ENCODE assay signal across 23 cellular contexts in the genomic region with DNA sequence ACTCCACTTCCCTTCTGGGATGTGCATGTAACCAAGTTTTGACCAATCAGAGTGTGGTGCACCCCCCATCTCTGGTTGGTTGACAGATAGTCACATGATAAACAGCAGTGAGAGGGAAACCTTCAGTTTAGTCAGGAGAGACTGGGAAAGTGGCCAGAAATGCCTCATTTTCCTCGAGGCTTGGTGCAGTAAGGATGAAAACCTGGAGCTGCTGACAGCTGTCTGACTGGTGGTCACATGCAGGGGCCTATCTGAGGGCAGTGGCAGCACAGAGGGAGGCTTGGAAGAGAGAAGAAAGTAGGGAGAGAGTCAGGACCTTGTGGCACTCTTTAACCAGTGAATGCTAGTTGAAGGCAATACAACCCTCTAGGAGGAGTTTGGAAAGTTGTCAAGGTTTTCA.
DNase-seq lines count a peak whose midpoint lies in the region; ATAC-seq, FAIRE-seq and TF ChIP-seq lines count a peak whose summit lies in the region.
"Had no signal": no experiment of that assay in that cellular context is flagged by ENCODE, and none has a peak within 500 bp of the region (broad histone marks: within the 10 kb centered on the region; RNA-seq: fewer than 3 reads in every experiment).

No MANE protein-coding gene starts in this region.

- no TSS peak for BruUV-seq in IMR-90 (replicated peaks; lab: Mats Ljungman, UMichigan)

- POLR2A ChIA-PET in IMR-90 (lab: Charles Lee; ENCODE audit: unreplicated experiment), result no interaction called here

- H3K4me3 Mint-ChIP-seq in CD14-positive monocyte, result no peak overlapping the region
- H3K4me3 Mint-ChIP-seq: activated naive CD4-positive, alpha-beta T cell treated with anti-CD3 and anti-CD28 coated beads, Interleukin-2, amount 10 ng/mL, durations not matched to agents 7 days and 5 days; B cell; effector memory CD8-positive, alpha-beta T cell had no signal

- H2BK20ac ChIP-seq in IMR-90 (ENCODE audit: low read depth, low read length), result no peak overlapping the region

- H3K4me1 ChIP-seq in IMR-90 (ENCODE audit: control insufficient read depth, insufficient read depth, low read length), result peaks cover 4% of the 10 kb centered on the region; the same call in 1 of the 2 replicates
- no peaks in the 10 kb centered on the region for H3K4me1 ChIP-seq in foreskin keratinocyte
- H3K4me1 ChIP-seq: tibial nerve had no signal

- dilution Hi-C loops in IMR-90 (cut with HindIII; ENCODE audit: low sequenced_read_pairs, unreplicated experiment), result no loop called here

- H3K4me3 ChIP-seq in IMR-90 (ENCODE audit: insufficient read depth, low read depth, low read length) (no peak overlapping the region), astrocyte of the spinal cord (ENCODE audit: low read depth, low read length) (no peak overlapping the region)
- H3K4me3 ChIP-seq: gastroesophageal sphincter, smooth muscle cell, tibial nerve had no signal

- no peak overlapping the region for H3K9ac ChIP-seq in IMR-90 (ENCODE audit: low read depth, low read length)
- H3K9ac ChIP-seq: KMS-11, parathyroid adenoma had no signal

- no peaks in the 10 kb centered on the region for H3K9me1 ChIP-seq in IMR-90 (ENCODE audit: insufficient read depth, low read length)

- H3K27me3 ChIP-seq in IMR-90 (ENCODE audit: control insufficient read depth, insufficient read depth, low read length), result no peaks in the 10 kb centered on the region; the same call in 1 of the 2 replicates
- no peaks in the 10 kb centered on the region for H3K27me3 ChIP-seq in foreskin keratinocyte
- H3K27me3 ChIP-seq: gastroesophageal sphincter, tibial nerve had no signal

- H2BK120ac ChIP-seq in IMR-90 (ENCODE audit: low read depth, low read length), result no peak overlapping the region

- no peak overlapping the region for H3K14ac ChIP-seq in IMR-90 (replicated peaks; ENCODE audit: low read depth, low read length)

- H3K36me3 Mint-ChIP-seq in CD14-positive monocyte, result peaks cover 5 to 6% of the 10 kb centered on the region in 2 donors

- no peaks in the 10 kb centered on the region for H3K36me3 ChIP-seq in IMR-90 (ENCODE audit: control insufficient read depth, insufficient read depth, low read length)
- H3K36me3 ChIP-seq: gastroesophageal sphincter, tibial nerve had no signal

- in situ Hi-C loops in IMR-90 (cut with MboI; ENCODE audit: low sequenced_read_pairs), result no loop called here
- in situ Hi-C loops in astrocyte of the spinal cord (cut with HindIII; ENCODE audit: low sequenced_read_pairs), result no loop called here

- intact Hi-C loops in IMR-90 (cut with micrococcal nuclease), result no loop called here
- intact Hi-C loops in CD14-positive monocyte (cut with micrococcal nuclease), result no loop called here

- TF ChIP-seq POLR2A in IMR-90 (IDR thresholded peaks at IDR 0.05; ENCODE audit: low read depth, low read length), result no peak
- no peak for TF ChIP-seq POLR2A in H54 (IDR thresholded peaks at IDR 0.05; ENCODE audit: low read depth, low read length)

- no peak overlapping the region for H3K4ac ChIP-seq in IMR-90 (ENCODE audit: low read depth, low read length)

- H4K8ac ChIP-seq in IMR-90 (ENCODE audit: low read depth in 2 of 2, low read length in 2 of 2), result no peak overlapping the region

- H3K79me1 ChIP-seq in IMR-90 (ENCODE audit: low read depth in 1 of 2, low read length in 2 of 2), result no peaks in the 10 kb centered on the region

- no peak overlapping the region for H2AFZ ChIP-seq in IMR-90 (replicated peaks; ENCODE audit: low read length, poor library complexity)
- H2AFZ ChIP-seq: parathyroid adenoma had no signal

- FAIRE-seq in H54 (lab: Jason Lieb, UNC) (no peak), RCC 7860 (lab: Jason Lieb, UNC) (no peak)

- no peak overlapping the region for H2AK9ac ChIP-seq in IMR-90 (replicated peaks; ENCODE audit: low read depth, low read length, poor library complexity)

- H2BK5ac ChIP-seq in IMR-90 (ENCODE audit: low read depth, low read length, poor library complexity, severe bottlenecking), result no peak overlapping the region

- no peak overlapping the region for H4K5ac ChIP-seq in IMR-90 (ENCODE audit: low read depth, low read length)

- H4K20me1 ChIP-seq in IMR-90 (ENCODE audit: insufficient read depth, low read length), result no peaks in the 10 kb centered on the region

- H2AK5ac ChIP-seq in IMR-90 (ENCODE audit: low read depth, low read length), result no peak overlapping the region

- ATAC-seq in IMR-90 (ENCODE audit: low read depth), result peak; percentile 22; the same call in 1 of the 2 replicates
- no peak for ATAC-seq in foreskin keratinocyte
- ATAC-seq: effector memory CD8-positive, alpha-beta T cell; gastroesophageal sphincter had no signal

- no peak for TF ChIP-seq RAD21 in IMR-90 (IDR thresholded peaks at IDR 0.05; ENCODE audit: low read length)

- H3K27ac ChIP-seq in IMR-90 (ENCODE audit: insufficient read depth, low read length) (no peak overlapping the region), foreskin keratinocyte (no peak overlapping the region)
- H3K27ac ChIP-seq: gastroesophageal sphincter, HL-60, KMS-11, parathyroid adenoma, tibial nerve had no signal

- 0% methylated on average over 1 of the region's 1 CpG; no CpG with 5 or more reads in 1 of the 2 experiments for WGBS in IMR-90 (ENCODE audit: extremely low coverage in 2 of 2, insufficient read length in 1 of 2), 2 experiments

- no peak overlapping the region for H2BK15ac ChIP-seq in IMR-90 (ENCODE audit: low read depth, low read length)

- H3K4me2 ChIP-seq in IMR-90 (ENCODE audit: low read depth, low read length), result no peak overlapping the region
- H3K4me2 ChIP-seq: KMS-11, smooth muscle cell had no signal

- H3K23ac ChIP-seq in IMR-90 (ENCODE audit: low read depth, low read length), result no peak overlapping the region

- H3K56ac ChIP-seq in IMR-90 (ENCODE audit: extremely low read depth, insufficient read depth, low read length), result no peak overlapping the region

- H3K27ac Mint-ChIP-seq in CD14-positive monocyte, result no peak overlapping the region
- H3K27ac Mint-ChIP-seq: activated naive CD4-positive, alpha-beta T cell treated with anti-CD3 and anti-CD28 coated beads, Interleukin-2, amount 10 ng/mL, durations not matched to agents 7 days and 5 days; B cell; effector memory CD8-positive, alpha-beta T cell had no signal

- H3K9me3 ChIP-seq in IMR-90 (ENCODE audit: control insufficient read depth, insufficient read depth, low read length), result no peaks in the 10 kb centered on the region
- H3K9me3 ChIP-seq: gastroesophageal sphincter, tibial nerve had no signal

- TF ChIP-seq CTCF in IMR-90 (conservative IDR thresholded peaks at IDR 0.05; ENCODE audit: low read depth, low read length) (no peak), astrocyte of the spinal cord (IDR thresholded peaks at IDR 0.05; ENCODE audit: low read depth, low read length) (no peak), foreskin keratinocyte (conservative IDR thresholded peaks at IDR 0.05) (no peak), CD14-positive monocyte (IDR thresholded peaks at IDR 0.05) (no peak)

- H3K9me3 Mint-ChIP-seq in CD14-positive monocyte, result peaks cover 0 to 2% (median 0%) of the 10 kb centered on the region in 7 donors
- H3K9me3 Mint-ChIP-seq: activated naive CD4-positive, alpha-beta T cell treated with anti-CD3 and anti-CD28 coated beads, Interleukin-2, amount 10 ng/mL, durations not matched to agents 7 days and 5 days; effector memory CD8-positive, alpha-beta T cell had no signal

- H4K91ac ChIP-seq in IMR-90 (ENCODE audit: insufficient read depth, low read depth, low read length), result no peak overlapping the region

- CTCF ChIA-PET in IMR-90 (lab: Yijun Ruan, JAX), result no interaction called here

- H3K4me1 Mint-ChIP-seq in CD14-positive monocyte, result peaks cover 34% of the 10 kb centered on the region

- DNase-seq in COLO829 (ENCODE audit: low spot score) (peak; percentile 50), IMR-90 (peak; percentile 63), astrocyte of the spinal cord (ENCODE audit: low read depth, low spot score) (peak; percentile 29), foreskin keratinocyte (peak; percentile 7 to 35), CD14-positive monocyte (ENCODE audit: low spot score) (no peak), H54 (ENCODE audit: insufficient read length, low spot score) (no peak), DMS53 (lab: John Stamatoyannopoulos, UW) (no peak), RCC 7860 (ENCODE audit: low spot score) (no peak)
- DNase-seq: activated CD8-positive, alpha-beta memory T cell treated with anti-CD3 and anti-CD28 coated beads, Interleukin-2, amount 50 U/mL, for 48 hours; activated naive CD4-positive, alpha-beta T cell treated with anti-CD3 and anti-CD28 coated beads, Interleukin-2, amount 10 ng/mL, durations not matched to agents 7 days and 5 days; caudate nucleus; DMS79 treated with DMSO at 0.1 percent for 48 hours; effector memory CD8-positive, alpha-beta T cell; NCI-H2227 treated with DMSO at 0.1 percent for 48 hours; SIG-M5; T1000 had no signal

- no peak overlapping the region for H3K18ac ChIP-seq in IMR-90 (ENCODE audit: low read depth, low read length)

- H3K27me3 Mint-ChIP-seq in CD14-positive monocyte (ENCODE audit: low read depth in 3 of 3), result peaks cover 8 to 13% (median 8%) of the 10 kb centered on the region in 3 donors
- H3K27me3 Mint-ChIP-seq: activated naive CD4-positive, alpha-beta T cell treated with anti-CD3 and anti-CD28 coated beads, Interleukin-2, amount 10 ng/mL, durations not matched to agents 7 days and 5 days; B cell had no signal

TF ChIP-seq in IMR-90, 13 proteins besides CTCF, POLR2A, EP300 and RAD21:
- TF ChIP-seq, protein P1, sequence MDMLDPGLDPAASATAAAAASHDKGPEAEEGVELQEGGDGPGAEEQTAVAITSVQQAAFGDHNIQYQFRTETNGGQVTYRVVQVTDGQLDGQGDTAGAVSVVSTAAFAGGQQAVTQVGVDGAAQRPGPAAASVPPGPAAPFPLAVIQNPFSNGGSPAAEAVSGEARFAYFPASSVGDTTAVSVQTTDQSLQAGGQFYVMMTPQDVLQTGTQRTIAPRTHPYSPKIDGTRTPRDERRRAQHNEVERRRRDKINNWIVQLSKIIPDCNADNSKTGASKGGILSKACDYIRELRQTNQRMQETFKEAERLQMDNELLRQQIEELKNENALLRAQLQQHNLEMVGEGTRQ (IDR thresholded peaks at IDR 0.05; ENCODE audit: low read depth, low read length), result peak; percentile 17; the same call in 1 of the 2 replicates
- no peak for TF ChIP-seq RFX5 (IDR thresholded peaks at IDR 0.05; ENCODE audit: low read depth, low read length)
TF ChIP-seq in IMR-90: peak in this region for 1.

Comparison
In these comparisons a context has a peak if more than half of its experiments do, and no peak if none do; other contexts are left out.
1. DNase-seq: peak in COLO829 (single experiment), IMR-90 (single experiment), astrocyte of the spinal cord (single experiment) and foreskin keratinocyte (2 of 2); none in CD14-positive monocyte (single experiment), H54 (single experiment), DMS53 (single experiment) and RCC 7860 (single experiment).